12 cellular contexts compared by ENCODE assay signal in genomic region chr9:128056086-128056485, GRCh38. TPM values are rescaled to one million over a fixed set of nuclear protein-coding genes. Genes with fewer than 3 reads are reported as not detected.
DNase-seq lines count a peak whose midpoint lies in the region; ATAC-seq and TF ChIP-seq lines count a peak whose summit lies in the region.
"Had no signal": no experiment of that assay in that cellular context is flagged by ENCODE, and none has a peak within 500 bp of the region (broad histone marks: within the 10 kb centered on the region; RNA-seq: fewer than 3 reads in every experiment).

No MANE protein-coding gene starts in this region.

- peak overlapping the region; percentile 21 for H3K18ac ChIP-seq in mesendoderm (ENCODE audit: low read length)

- H3K56ac ChIP-seq in mesendoderm (ENCODE audit: low read length) = peak overlapping the region; percentile 85

- H3K23ac ChIP-seq in mesendoderm (ENCODE audit: low read length) = peak overlapping the region; percentile 89

- no peak overlapping the region for H4K8ac ChIP-seq in mesendoderm (ENCODE audit: low read depth, low read length)

- H4K5ac ChIP-seq in mesendoderm (ENCODE audit: low read length) = no peak overlapping the region

- peak overlapping the region; percentile 27 for H3K9ac ChIP-seq in Loucy (ENCODE audit: low read depth, low read length, poor library complexity, severe bottlenecking)
- H3K9ac ChIP-seq in duodenal mucosa (ENCODE audit: low read depth in 1 of 2, low read length in 2 of 2) = no peak overlapping the region
- H3K9ac ChIP-seq in mesendoderm (ENCODE audit: low read length) = peak overlapping the region; percentile 3

- no CpG with 5 or more reads among the region's 3 CpGs for WGBS in mesendoderm (ENCODE audit: extremely low coverage, insufficient coverage, low lambda C conversion rate)

- H2AK5ac ChIP-seq in mesendoderm (ENCODE audit: low read length) = peak overlapping the region; percentile 58

- no peaks in the 10 kb centered on the region for H4K20me1 ChIP-seq in Loucy (ENCODE audit: insufficient read depth, low read length, poor library complexity, severe bottlenecking)

- no peaks in the 10 kb centered on the region for H3K9me2 ChIP-seq in Loucy (replicated peaks; ENCODE audit: low read depth, low read length)

- peak overlapping the region; percentile 62 for H2AFZ ChIP-seq in Loucy (ENCODE audit: low read length)

- H3K36me3 ChIP-seq in Loucy (ENCODE audit: insufficient read depth, low read length) = no peaks in the 10 kb centered on the region
- no peaks in the 10 kb centered on the region for H3K36me3 ChIP-seq in duodenal mucosa (ENCODE audit: control insufficient read depth in 1 of 2, insufficient read depth in 2 of 2, low read length in 2 of 2)
- H3K36me3 ChIP-seq in mesendoderm (ENCODE audit: control insufficient read depth, insufficient read depth, low read length) = no peaks in the 10 kb centered on the region
- no peaks in the 10 kb centered on the region for H3K36me3 ChIP-seq in thoracic aorta

- H3K4me1 ChIP-seq in Loucy (ENCODE audit: insufficient read depth, low read length, poor library complexity, severe bottlenecking) = peaks cover 17% of the 10 kb centered on the region
- peaks cover 16 to 20% of the 10 kb centered on the region in 2 donors for H3K4me1 ChIP-seq in duodenal mucosa (ENCODE audit: control insufficient read depth in 1 of 2, insufficient read depth in 2 of 2, low read length in 2 of 2)
- peaks cover 17% of the 10 kb centered on the region for H3K4me1 ChIP-seq in mesendoderm (ENCODE audit: control insufficient read depth, low read depth, low read length)
- peaks cover 10 to 14% of the 10 kb centered on the region in 2 donors for H3K4me1 ChIP-seq in thoracic aorta (ENCODE audit: control insufficient read depth in 1 of 2, low read depth in 2 of 2)

- DNase-seq in mesendoderm (no peak), thoracic aorta (ENCODE audit: low spot score) (no peak), NCI-H82 (lab: John Stamatoyannopoulos, UW) (no peak), GM19240 (ENCODE audit: insufficient read length, low spot score) (no peak)
- DNase-seq: activated CD8-positive, alpha-beta T cell treated with anti-CD3 and anti-CD28 coated beads for 36 hours; activated effector memory CD4-positive, alpha-beta T cell treated with Interleukin-2 at 50 U/mL for 16 hours; NCI-H526 treated with DMSO at 0.1 percent for 48 hours; SHP77 had no signal

- peak overlapping the region; percentile 15 for H3K27ac ChIP-seq in duodenal mucosa (ENCODE audit: low read depth, low read length)
- H3K27ac ChIP-seq in mesendoderm (ENCODE audit: low read depth, low read length) = peak overlapping the region; percentile 70
- peak overlapping the region; percentile 27 to 49 for H3K27ac ChIP-seq in thoracic aorta

- ATAC-seq in thoracic aorta (ENCODE audit: insufficient number of reproducible peaks, low FRiP score, low read depth) (no peak), HG02981 (IDR thresholded peaks at IDR 0.05; ENCODE audit: unreplicated experiment) (no peak), HG03159 (IDR thresholded peaks at IDR 0.05; ENCODE audit: unreplicated experiment) (no peak)
- ATAC-seq: activated CD8-positive, alpha-beta T cell treated with anti-CD3 and anti-CD28 coated beads for 36 hours had no signal

- H3K9me3 ChIP-seq in Loucy (ENCODE audit: insufficient read depth, low read depth, low read length) (no peaks in the 10 kb centered on the region), duodenal mucosa (ENCODE audit: control insufficient read depth in 1 of 2, low read length in 2 of 2) (no peaks in the 10 kb centered on the region), thoracic aorta (no peaks in the 10 kb centered on the region)

- TF ChIP-seq CTCF in Loucy (conservative IDR thresholded peaks at IDR 0.05; ENCODE audit: low read length) = no peak
- no peak for TF ChIP-seq CTCF in thoracic aorta (IDR thresholded peaks at IDR 0.05)

- H3K4ac ChIP-seq in mesendoderm (ENCODE audit: low read depth, low read length) = peak overlapping the region; percentile 26

- no peaks in the 10 kb centered on the region for H3K27me3 ChIP-seq in Loucy (ENCODE audit: insufficient read depth, low read length, poor library complexity, severe bottlenecking)
- no peaks in the 10 kb centered on the region for H3K27me3 ChIP-seq in duodenal mucosa (ENCODE audit: control insufficient read depth in 1 of 2, insufficient read depth in 2 of 2, low read length in 2 of 2)
- H3K27me3 ChIP-seq in mesendoderm (ENCODE audit: insufficient read depth, low read length, poor library complexity) = no peaks in the 10 kb centered on the region
- H3K27me3 ChIP-seq in thoracic aorta (replicated peaks; ENCODE audit: insufficient read depth) = no peaks in the 10 kb centered on the region

- no peaks in the 10 kb centered on the region for H3F3A ChIP-seq in Loucy (ENCODE audit: low read depth)

- H3K4me3 ChIP-seq in Loucy (ENCODE audit: low read length, poor library complexity, severe bottlenecking) = no peak overlapping the region
- H3K4me3 ChIP-seq in duodenal mucosa (ENCODE audit: low read depth in 1 of 2, low read length in 2 of 2) = no peak overlapping the region
- H3K4me3 ChIP-seq in mesendoderm (ENCODE audit: low read length) = no peak overlapping the region
- H3K4me3 ChIP-seq in thoracic aorta = no peak overlapping the region

- H3K4me2 ChIP-seq in Loucy (ENCODE audit: low read depth, low read length, poor library complexity, severe bottlenecking) (no peak overlapping the region), mesendoderm (ENCODE audit: low read length) (no peak overlapping the region)

- peak overlapping the region; percentile 17 for H2BK120ac ChIP-seq in mesendoderm (ENCODE audit: low read depth, low read length)

- H2BK5ac ChIP-seq in mesendoderm (ENCODE audit: low read length) = peak overlapping the region; percentile 67

- H3K79me1 ChIP-seq in mesendoderm (ENCODE audit: low read length) = no peaks in the 10 kb centered on the region

- H3K79me2 ChIP-seq in Loucy (ENCODE audit: insufficient read depth, low read length) = no peaks in the 10 kb centered on the region
- no peaks in the 10 kb centered on the region for H3K79me2 ChIP-seq in mesendoderm (ENCODE audit: control insufficient read depth, insufficient read depth, low read length)

- H2BK15ac ChIP-seq in mesendoderm (replicated peaks; ENCODE audit: low read depth) = no peak overlapping the region

RNA-seq across cellular contexts. Expression of gene NAIF1, which starts 11.0 kb away (rescaled TPM):
- 5.7 TPM for polyA plus RNA-seq in mesendoderm (2013, experiment 1 of 2)
- 4.9 TPM for polyA plus RNA-seq in mesendoderm (2013, experiment 2 of 2)
- total RNA-seq in thoracic aorta = 10 to 100 TPM; 11.8 to 21.0 TPM

RNA-seq across cellular contexts. Expression of gene SLC25A25, which starts 11.9 kb away (rescaled TPM):
- 11.9 TPM for polyA plus RNA-seq in mesendoderm (2013, experiment 1 of 2)
- 12.3 TPM for polyA plus RNA-seq in mesendoderm (2013, experiment 2 of 2)
- 10 to 100 TPM; 30.1 to 33.9 TPM for total RNA-seq in thoracic aorta

Comparison
In these comparisons a context has a peak if more than half of its experiments do, and no peak if none do; other contexts are left out.
1. H3K9ac ChIP-seq: peak in Loucy (single experiment) and mesendoderm (single experiment); none in duodenal mucosa (0 of 2).
2. H3K27ac ChIP-seq: peak in every context shown above with its lines; median percentile 70 in mesendoderm; 38 in thoracic aorta; 15 in duodenal mucosa.